1 cellular context compared by ENCODE assay signal in the genomic region with DNA sequence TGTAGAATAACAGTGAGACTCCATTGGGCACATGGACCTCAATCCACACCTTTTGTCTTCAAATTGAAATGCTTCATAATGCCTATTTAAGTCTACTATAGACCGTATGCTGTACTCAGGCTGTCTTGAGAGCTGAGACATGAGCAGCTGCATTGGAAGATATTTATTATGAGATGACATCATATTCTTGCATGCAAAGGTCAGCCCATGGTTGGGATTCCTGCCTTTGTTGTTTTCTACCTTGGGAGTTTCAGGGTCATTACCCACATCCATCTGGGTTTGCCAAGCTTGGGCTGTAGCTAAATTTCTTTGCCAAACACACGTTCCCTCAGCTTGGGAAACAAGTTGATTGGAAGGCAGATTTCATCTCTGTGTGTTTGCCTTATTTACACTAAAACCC.
TF ChIP-seq lines count a peak whose summit lies in the region.

No MANE protein-coding gene starts in this region.

TF ChIP-seq in endothelial cell of umbilical vein, 7 proteins besides CTCF, POLR2A, EP300 and RAD21 (continued from another document):
- no peak for TF ChIP-seq GATA2 (IDR thresholded peaks at IDR 0.05; ENCODE audit: insufficient read depth, insufficient read length, low read depth, low read length)
